In the genomic region with DNA sequence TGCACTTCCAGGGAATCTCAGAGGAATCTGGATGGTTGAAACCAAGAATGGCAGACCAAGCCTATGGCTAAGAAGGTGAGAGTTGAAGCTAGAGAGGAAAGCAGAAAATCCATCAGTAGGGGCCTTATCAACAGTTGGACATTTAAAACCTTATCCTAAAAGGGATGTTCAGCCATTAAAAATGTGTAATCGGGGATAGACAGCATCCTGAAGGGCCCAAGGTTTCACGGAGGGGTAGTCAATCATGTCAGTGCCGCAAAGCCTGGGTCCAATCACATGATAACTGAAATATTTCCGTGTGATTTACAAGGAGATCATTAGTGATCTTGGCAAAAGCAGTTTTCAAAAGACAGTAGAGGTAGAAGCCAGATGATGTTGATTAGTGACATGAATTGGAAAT, we compare ENCODE assay signal across 30 cellular contexts.
"Had no signal": no experiment of that assay in that cellular context is flagged by ENCODE, and none has a peak within 500 bp of the region (broad histone marks: within the 10 kb centered on the region; RNA-seq: fewer than 3 reads in every experiment).

No MANE protein-coding gene starts in this region.

- ATAC-seq: naive thymus-derived CD8-positive, alpha-beta T cell; natural killer cell treated with Interleukin-12 subunit alpha and Interleukin-12 subunit beta and Interleukin-15 and Interleukin-18, amount 100 ng/mL, for 72 hours; psoas muscle; right cardiac atrium; right lobe of liver; stimulated activated effector memory CD8-positive, alpha-beta T cell treated with anti-CD3 and anti-CD28 coated beads, Interleukin-12 subunit alpha, Interleukin-12 subunit beta, amount 100 ng/mL, for 72 hours; stimulated activated naive B cell treated with anti-CD40 and anti-IgM and Interleukin-4, amounts not matched to agents 10 μg/mL and 1 μg/mL and 100 μg/mL, for 72 hours had no signal

- H3K4me3 ChIP-seq: ovary, psoas muscle, right lobe of liver, sigmoid colon, stomach, thoracic aorta, thyroid gland, tibial nerve, upper lobe of left lung, vagina had no signal

- H3K4me1 Mint-ChIP-seq: naive thymus-derived CD8-positive, alpha-beta T cell; neural crest cell; stimulated activated naive B cell treated with anti-CD40 and anti-IgM and Interleukin-4, amounts not matched to agents 10 μg/mL and 1 μg/mL and 100 μg/mL, for 72 hours had no signal

- H3K27me3 Mint-ChIP-seq: progenitor cell of endocrine pancreas; stimulated activated naive B cell treated with anti-CD40 and anti-IgM and Interleukin-4, amounts not matched to agents 10 μg/mL and 1 μg/mL and 100 μg/mL, for 72 hours; stimulated activated naive CD8-positive, alpha-beta T cell treated with anti-CD3 and anti-CD28 coated beads, Interleukin-15, Interleukin-2, amounts not matched to agents 100 ng/mL and 50 ng/mL, for 24 hours had no signal

- H3K27ac Mint-ChIP-seq: naive thymus-derived CD8-positive, alpha-beta T cell; natural killer cell treated with Interleukin-12 subunit alpha and Interleukin-12 subunit beta and Interleukin-15 and Interleukin-18, amount 100 ng/mL, for 72 hours; progenitor cell of endocrine pancreas; stimulated activated effector memory CD8-positive, alpha-beta T cell treated with anti-CD3 and anti-CD28 coated beads, Interleukin-12 subunit alpha, Interleukin-12 subunit beta, amount 100 ng/mL, for 72 hours; stimulated activated naive B cell treated with anti-CD40 and anti-IgM and Interleukin-4, amounts not matched to agents 10 μg/mL and 1 μg/mL and 100 μg/mL, for 72 hours; stimulated activated naive CD8-positive, alpha-beta T cell treated with anti-CD3 and anti-CD28 coated beads, Interleukin-15, Interleukin-2, amounts not matched to agents 100 ng/mL and 50 ng/mL, for 24 hours had no signal

- H3K79me2 ChIP-seq: parathyroid adenoma had no signal

- DNase-seq: naive thymus-derived CD8-positive, alpha-beta T cell; nephron progenitor cell; occipital lobe; ovary; posterior cingulate gyrus; psoas muscle; right cardiac atrium; right lobe of liver; sigmoid colon; small intestine; stimulated activated CD4-positive, alpha-beta T cell treated with anti-CD3 and anti-CD28 coated beads, Interleukin-15, amount 100 ng/mL, for 24 hours; stimulated activated CD4-positive, alpha-beta T cell treated with anti-CD3 and anti-CD28 coated beads, Interleukin-2, amount 100 ng/mL, for 24 hours; stimulated activated CD4-positive, alpha-beta T cell treated with anti-CD3 and anti-CD28 coated beads, Interleukin-2, amount 100 ng/mL, for 48 hours; stimulated activated CD4-positive, alpha-beta T cell treated with anti-CD3 and anti-CD28 coated beads, Interleukin-4, amount 100 ng/mL, for 24 hours; stimulated activated naive B cell treated with anti-CD40 and anti-IgM and Interleukin-4, amounts not matched to agents 10 μg/mL and 1 μg/mL and 100 μg/mL, for 72 hours; stimulated activated naive CD4-positive, alpha-beta T cell treated with Interleukin-2 at 50 U/mL for 16 hours; stomach; thyroid gland; trophoblast cell; upper lobe of left lung had no signal

- H2AFZ ChIP-seq: parathyroid adenoma had no signal

- H3K4me3 Mint-ChIP-seq: naive thymus-derived CD8-positive, alpha-beta T cell; natural killer cell treated with Interleukin-12 subunit alpha and Interleukin-12 subunit beta and Interleukin-15 and Interleukin-18, amount 100 ng/mL, for 72 hours; nephron progenitor cell; neural crest cell; stimulated activated effector memory CD8-positive, alpha-beta T cell treated with anti-CD3 and anti-CD28 coated beads, Interleukin-12 subunit alpha, Interleukin-12 subunit beta, amount 100 ng/mL, for 72 hours; stimulated activated naive B cell treated with anti-CD40 and anti-IgM and Interleukin-4, amounts not matched to agents 10 μg/mL and 1 μg/mL and 100 μg/mL, for 72 hours; stimulated activated naive CD8-positive, alpha-beta T cell treated with anti-CD3 and anti-CD28 coated beads, Interleukin-15, Interleukin-2, amounts not matched to agents 100 ng/mL and 50 ng/mL, for 24 hours had no signal

- H3K9me3 Mint-ChIP-seq: natural killer cell treated with Interleukin-12 subunit alpha and Interleukin-12 subunit beta and Interleukin-15 and Interleukin-18, amount 100 ng/mL, for 72 hours; stimulated activated effector memory CD8-positive, alpha-beta T cell treated with anti-CD3 and anti-CD28 coated beads, Interleukin-12 subunit alpha, Interleukin-12 subunit beta, amount 100 ng/mL, for 72 hours; stimulated activated naive B cell treated with anti-CD40 and anti-IgM and Interleukin-4, amounts not matched to agents 10 μg/mL and 1 μg/mL and 100 μg/mL, for 72 hours; stimulated activated naive CD8-positive, alpha-beta T cell treated with anti-CD3 and anti-CD28 coated beads, Interleukin-15, Interleukin-2, amounts not matched to agents 100 ng/mL and 50 ng/mL, for 24 hours had no signal

- H3K27me3 ChIP-seq: ovary, right lobe of liver, sigmoid colon, stomach, thyroid gland, tibial nerve, upper lobe of left lung, vagina had no signal

- H3K36me3 ChIP-seq: ovary, right lobe of liver, sigmoid colon, stomach, thoracic aorta, thyroid gland, tibial nerve, upper lobe of left lung, vagina had no signal

- FAIRE-seq: small intestine, urothelium cell line had no signal

- H3K36me3 Mint-ChIP-seq: natural killer cell treated with Interleukin-12 subunit alpha and Interleukin-12 subunit beta and Interleukin-15 and Interleukin-18, amount 100 ng/mL, for 72 hours; stimulated activated effector memory CD8-positive, alpha-beta T cell treated with anti-CD3 and anti-CD28 coated beads, Interleukin-12 subunit alpha, Interleukin-12 subunit beta, amount 100 ng/mL, for 72 hours; stimulated activated naive B cell treated with anti-CD40 and anti-IgM and Interleukin-4, amounts not matched to agents 10 μg/mL and 1 μg/mL and 100 μg/mL, for 72 hours had no signal

- H3K9me3 ChIP-seq: ovary, psoas muscle, right lobe of liver, sigmoid colon, stomach, thoracic aorta, thyroid gland, upper lobe of left lung, vagina had no signal

- H3K4me1 ChIP-seq: parathyroid adenoma, psoas muscle, right lobe of liver, sigmoid colon, stomach, thyroid gland, tibial nerve, upper lobe of left lung, vagina had no signal

- H3K27ac ChIP-seq: ovary, parathyroid adenoma, psoas muscle, right lobe of liver, sigmoid colon, stomach, thoracic aorta, thyroid gland, tibial nerve, upper lobe of left lung, vagina had no signal

- H3K9ac ChIP-seq: parathyroid adenoma had no signal
